Comparison of ENCODE assay signal across 21 cellular contexts in the genomic region with DNA sequence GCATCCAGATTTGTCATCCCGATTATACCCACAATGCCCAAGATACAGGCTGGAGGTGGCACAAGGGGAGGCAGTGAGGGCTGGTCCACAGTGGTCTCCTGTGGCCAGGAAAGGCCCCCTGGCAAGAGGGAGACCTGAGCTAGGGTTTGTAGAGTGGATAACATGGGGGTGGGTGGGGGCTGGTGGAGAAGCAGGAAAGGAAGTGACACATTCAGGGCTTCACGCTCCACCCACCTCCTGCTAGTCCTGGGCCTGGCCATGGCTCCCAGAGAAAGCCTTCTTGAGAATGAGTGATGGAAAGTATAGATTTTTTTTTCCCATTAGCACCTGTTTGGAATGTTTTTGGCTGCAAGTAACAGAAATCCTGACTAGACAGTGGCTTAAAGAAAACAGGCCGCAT.
DNase-seq lines count a peak whose midpoint lies in the region; ATAC-seq, FAIRE-seq and TF ChIP-seq lines count a peak whose summit lies in the region.
"Had no signal": no experiment of that assay in that cellular context is flagged by ENCODE, and none has a peak within 500 bp of the region (broad histone marks: within the 10 kb centered on the region; RNA-seq: fewer than 3 reads in every experiment).

No MANE protein-coding gene starts in this region.

- no peaks in the 10 kb centered on the region for H3K27me3 ChIP-seq in spleen (replicated peaks in 1 of 7)

- no peak for TF ChIP-seq POLR2A in spleen (IDR thresholded peaks at IDR 0.05)

- WGBS in spleen, 5 donors: 80 to 90% (median 86%) methylated on average over 3 of the region's 3 CpGs

- peaks cover 0 to 4% (median 0%) of the 10 kb centered on the region in 8 donors for H3K9me3 ChIP-seq in spleen
- H3K9me3 ChIP-seq: A549, SK-N-SH had no signal

- H3K4me1 Mint-ChIP-seq in activated CD4-positive, alpha-beta T cell treated with anti-CD3 and anti-CD28 coated beads, Interleukin-2, amount 10 ng/mL, durations not matched to agents 24 days and 14 days: peaks cover 27% of the 10 kb centered on the region

- peaks cover 0 to 32% (median 9%) of the 10 kb centered on the region in 6 donors for H3K4me1 ChIP-seq in spleen
- H3K4me1 ChIP-seq: A549, parathyroid adenoma had no signal

- no peak for DNase-seq in activated CD4-positive, alpha-beta T cell treated with anti-CD3 and anti-CD28 coated beads, Interleukin-2, amount 10 ng/mL, durations not matched to agents 24 days and 14 days
- no peak for DNase-seq in activated CD4-positive, alpha-beta T cell treated with anti-CD3 and anti-CD28 coated beads, Interleukin-2, amount 50 U/mL, for 1 hour
- DNase-seq in M059J (ENCODE audit: low read depth) (peak; percentile 22), spleen (peak; percentile 71), nucleus accumbens (lab: John Stamatoyannopoulos, UW) (no peak), HTR-8/SVneo (ENCODE audit: insufficient read length, low spot score) (no peak)
- DNase-seq: activated effector memory CD4-positive, alpha-beta T cell treated with Interleukin-2 at 50 U/mL for 16 hours; amygdala; CD4-positive, CD25-positive, alpha-beta regulatory T cell; central memory CD4-positive, alpha-beta T cell; Karpas-422; NCI-H1105 treated with DMSO at 0.1 percent for 48 hours; NCI-H82; PC-9; SK-N-SH; stimulated activated naive CD4-positive, alpha-beta T cell treated with Interleukin-2 at 50 U/mL for 16 hours had no signal

- peak overlapping the region; percentile 30 for H3K27ac Mint-ChIP-seq in activated CD4-positive, alpha-beta T cell treated with anti-CD3 and anti-CD28 coated beads, Interleukin-2, amount 10 ng/mL, durations not matched to agents 24 days and 14 days

- H3K4me3 Mint-ChIP-seq in activated CD4-positive, alpha-beta T cell treated with anti-CD3 and anti-CD28 coated beads, Interleukin-2, amount 10 ng/mL, durations not matched to agents 24 days and 14 days: no peak overlapping the region
- H3K4me3 Mint-ChIP-seq: CD4-positive, CD25-positive, alpha-beta regulatory T cell had no signal

- TF ChIP-seq CTCF in spleen (IDR thresholded peaks at IDR 0.05 in 8 of 11, conservative IDR thresholded peaks at IDR 0.05 in 3 of 11): no peak

- peaks cover 0 to 21% (median 11%) of the 10 kb centered on the region in 6 donors for H3K36me3 ChIP-seq in spleen

- no peak overlapping the region for H3K4me3 ChIP-seq in spleen
- H3K4me3 ChIP-seq: A549, PC-9, smooth muscle cell had no signal

- FAIRE-seq in HTR-8/SVneo (lab: Jason Lieb, UNC): no peak
- FAIRE-seq: A549 had no signal

- no peaks in the 10 kb centered on the region for H3K27me3 Mint-ChIP-seq in activated CD4-positive, alpha-beta T cell treated with anti-CD3 and anti-CD28 coated beads, Interleukin-2, amount 10 ng/mL, durations not matched to agents 24 days and 14 days
- H3K27me3 Mint-ChIP-seq: CD4-positive, CD25-positive, alpha-beta regulatory T cell had no signal

- ATAC-seq in GM18909 (IDR thresholded peaks at IDR 0.05; ENCODE audit: poor library complexity, unreplicated experiment) (peak; percentile 44), HG03095 (IDR thresholded peaks at IDR 0.05; ENCODE audit: unreplicated experiment) (no peak)

- H3K9me3 Mint-ChIP-seq in activated CD4-positive, alpha-beta T cell treated with anti-CD3 and anti-CD28 coated beads, Interleukin-2, amount 10 ng/mL, durations not matched to agents 24 days and 14 days: no peaks in the 10 kb centered on the region

- no peak overlapping the region for H3K27ac ChIP-seq in spleen
- H3K27ac ChIP-seq: A549, parathyroid adenoma, PC-9 had no signal

- intact Hi-C loops in activated CD4-positive, alpha-beta T cell treated with anti-CD3 and anti-CD28 coated beads, Interleukin-2, amount 10 ng/mL, durations not matched to agents 24 days and 14 days (cut with micrococcal nuclease): loop anchor here (1.0 kb wide), 1 partner anchor 10 kb away; no protein-coding TSS in a partner anchor
- intact Hi-C loops in spleen (cut with DNase I; ENCODE audit: low total_unique reads): no loop called here

- H3K36me3 Mint-ChIP-seq in activated CD4-positive, alpha-beta T cell treated with anti-CD3 and anti-CD28 coated beads, Interleukin-2, amount 10 ng/mL, durations not matched to agents 24 days and 14 days (ENCODE audit: low read depth): peaks cover 13% of the 10 kb centered on the region
- H3K36me3 Mint-ChIP-seq: CD4-positive, CD25-positive, alpha-beta regulatory T cell had no signal

Comparison
In these comparisons a context has a peak if more than half of its experiments do, and no peak if none do; other contexts are left out.
1. DNase-seq: peak in M059J (single experiment) and spleen (single experiment); none in activated CD4-positive, alpha-beta T cell treated with anti-CD3 and anti-CD28 coated beads, Interleukin-2, amount 10 ng/mL, durations not matched to agents 24 days and 14 days (single experiment), activated CD4-positive, alpha-beta T cell treated with anti-CD3 and anti-CD28 coated beads, Interleukin-2, amount 50 U/mL, for 1 hour (single experiment), nucleus accumbens (0 of 56) and HTR-8/SVneo (single experiment).